2 cellular contexts compared by ENCODE assay signal in the genomic region with DNA sequence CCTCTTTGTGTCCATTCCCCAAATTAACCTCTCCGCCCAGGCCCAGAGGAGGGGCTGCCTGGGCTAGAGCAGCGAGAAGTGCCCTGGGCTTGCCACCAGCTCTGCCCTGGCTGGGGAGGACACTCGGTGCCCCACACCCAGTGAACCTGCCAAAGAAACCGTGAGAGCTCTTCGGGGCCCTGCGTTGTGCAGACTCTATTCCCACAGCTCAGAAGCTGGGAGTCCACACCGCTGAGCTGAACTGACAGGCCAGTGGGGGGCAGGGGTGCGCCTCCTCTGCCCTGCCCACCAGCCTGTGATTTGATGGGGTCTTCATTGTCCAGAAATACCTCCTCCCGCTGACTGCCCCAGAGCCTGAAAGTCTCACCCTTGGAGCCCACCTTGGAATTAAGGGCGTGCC.
TF ChIP-seq lines count a peak whose summit lies in the region.

No MANE protein-coding gene starts in this region.

TF ChIP-seq in SK-N-SH, 30 proteins besides CTCF, POLR2A, EP300 and RAD21:
- TF ChIP-seq MEF2A (IDR thresholded peaks at IDR 0.05; ENCODE audit: borderline replicate concordance, low read depth), result no peak
- no peak for TF ChIP-seq ELF1 (IDR thresholded peaks at IDR 0.05)
- TF ChIP-seq, protein P1, sequence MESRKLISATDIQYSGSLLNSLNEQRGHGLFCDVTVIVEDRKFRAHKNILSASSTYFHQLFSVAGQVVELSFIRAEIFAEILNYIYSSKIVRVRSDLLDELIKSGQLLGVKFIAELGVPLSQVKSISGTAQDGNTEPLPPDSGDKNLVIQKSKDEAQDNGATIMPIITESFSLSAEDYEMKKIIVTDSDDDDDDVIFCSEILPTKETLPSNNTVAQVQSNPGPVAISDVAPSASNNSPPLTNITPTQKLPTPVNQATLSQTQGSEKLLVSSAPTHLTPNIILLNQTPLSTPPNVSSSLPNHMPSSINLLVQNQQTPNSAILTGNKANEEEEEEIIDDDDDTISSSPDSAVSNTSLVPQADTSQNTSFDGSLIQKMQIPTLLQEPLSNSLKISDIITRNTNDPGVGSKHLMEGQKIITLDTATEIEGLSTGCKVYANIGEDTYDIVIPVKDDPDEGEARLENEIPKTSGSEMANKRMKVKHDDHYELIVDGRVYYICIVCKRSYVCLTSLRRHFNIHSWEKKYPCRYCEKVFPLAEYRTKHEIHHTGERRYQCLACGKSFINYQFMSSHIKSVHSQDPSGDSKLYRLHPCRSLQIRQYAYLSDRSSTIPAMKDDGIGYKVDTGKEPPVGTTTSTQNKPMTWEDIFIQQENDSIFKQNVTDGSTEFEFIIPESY (IDR thresholded peaks at IDR 0.05; ENCODE audit: borderline replicate concordance, low read depth), result no peak
- TF ChIP-seq GABPA (IDR thresholded peaks at IDR 0.05; ENCODE audit: low read depth), result no peak
- no peak for TF ChIP-seq FOSL2 (IDR thresholded peaks at IDR 0.05; ENCODE audit: borderline replicate concordance, low read depth)
- TF ChIP-seq CHD2 (IDR thresholded peaks at IDR 0.05; ENCODE audit: low read length, partially characterized antibody), result no peak

TF ChIP-seq in SK-N-SH treated with all-trans-retinoic acid at 6 μM for 48 hours, 23 proteins besides CTCF, POLR2A, EP300 and RAD21:
- no peak for TF ChIP-seq BACH2 (CRISPR knock-in tag; IDR thresholded peaks at IDR 0.05; ENCODE audit: borderline replicate concordance)
- TF ChIP-seq, protein P2, sequence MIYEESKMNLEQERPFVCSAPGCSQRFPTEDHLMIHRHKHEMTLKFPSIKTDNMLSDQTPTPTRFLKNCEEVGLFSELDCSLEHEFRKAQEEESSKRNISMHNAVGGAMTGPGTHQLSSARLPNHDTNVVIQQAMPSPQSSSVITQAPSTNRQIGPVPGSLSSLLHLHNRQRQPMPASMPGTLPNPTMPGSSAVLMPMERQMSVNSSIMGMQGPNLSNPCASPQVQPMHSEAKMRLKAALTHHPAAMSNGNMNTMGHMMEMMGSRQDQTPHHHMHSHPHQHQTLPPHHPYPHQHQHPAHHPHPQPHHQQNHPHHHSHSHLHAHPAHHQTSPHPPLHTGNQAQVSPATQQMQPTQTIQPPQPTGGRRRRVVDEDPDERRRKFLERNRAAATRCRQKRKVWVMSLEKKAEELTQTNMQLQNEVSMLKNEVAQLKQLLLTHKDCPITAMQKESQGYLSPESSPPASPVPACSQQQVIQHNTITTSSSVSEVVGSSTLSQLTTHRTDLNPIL (CRISPR knock-in tag; IDR thresholded peaks at IDR 0.05; ENCODE audit: low read depth), result no peak
- TF ChIP-seq, protein P3, sequence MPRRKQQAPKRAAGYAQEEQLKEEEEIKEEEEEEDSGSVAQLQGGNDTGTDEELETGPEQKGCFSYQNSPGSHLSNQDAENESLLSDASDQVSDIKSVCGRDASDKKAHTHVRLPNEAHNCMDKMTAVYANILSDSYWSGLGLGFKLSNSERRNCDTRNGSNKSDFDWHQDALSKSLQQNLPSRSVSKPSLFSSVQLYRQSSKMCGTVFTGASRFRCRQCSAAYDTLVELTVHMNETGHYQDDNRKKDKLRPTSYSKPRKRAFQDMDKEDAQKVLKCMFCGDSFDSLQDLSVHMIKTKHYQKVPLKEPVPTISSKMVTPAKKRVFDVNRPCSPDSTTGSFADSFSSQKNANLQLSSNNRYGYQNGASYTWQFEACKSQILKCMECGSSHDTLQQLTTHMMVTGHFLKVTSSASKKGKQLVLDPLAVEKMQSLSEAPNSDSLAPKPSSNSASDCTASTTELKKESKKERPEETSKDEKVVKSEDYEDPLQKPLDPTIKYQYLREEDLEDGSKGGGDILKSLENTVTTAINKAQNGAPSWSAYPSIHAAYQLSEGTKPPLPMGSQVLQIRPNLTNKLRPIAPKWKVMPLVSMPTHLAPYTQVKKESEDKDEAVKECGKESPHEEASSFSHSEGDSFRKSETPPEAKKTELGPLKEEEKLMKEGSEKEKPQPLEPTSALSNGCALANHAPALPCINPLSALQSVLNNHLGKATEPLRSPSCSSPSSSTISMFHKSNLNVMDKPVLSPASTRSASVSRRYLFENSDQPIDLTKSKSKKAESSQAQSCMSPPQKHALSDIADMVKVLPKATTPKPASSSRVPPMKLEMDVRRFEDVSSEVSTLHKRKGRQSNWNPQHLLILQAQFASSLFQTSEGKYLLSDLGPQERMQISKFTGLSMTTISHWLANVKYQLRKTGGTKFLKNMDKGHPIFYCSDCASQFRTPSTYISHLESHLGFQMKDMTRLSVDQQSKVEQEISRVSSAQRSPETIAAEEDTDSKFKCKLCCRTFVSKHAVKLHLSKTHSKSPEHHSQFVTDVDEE (CRISPR knock-in tag; IDR thresholded peaks at IDR 0.05), result no peak
- TF ChIP-seq ZC3H10 (CRISPR knock-in tag; IDR thresholded peaks at IDR 0.05), result no peak
- no peak for TF ChIP-seq ZFP3 (CRISPR knock-in tag; IDR thresholded peaks at IDR 0.05)
- no peak for TF ChIP-seq TOX (CRISPR knock-in tag; IDR thresholded peaks at IDR 0.05; ENCODE audit: borderline replicate concordance)
- TF ChIP-seq RARB (CRISPR knock-in tag; IDR thresholded peaks at IDR 0.05), result no peak
- TF ChIP-seq ARNTL (CRISPR knock-in tag; IDR thresholded peaks at IDR 0.05; ENCODE audit: borderline replicate concordance, low read depth), result no peak
- TF ChIP-seq ISL1 (CRISPR knock-in tag; IDR thresholded peaks at IDR 0.05), result no peak
- TF ChIP-seq TCF4 (CRISPR knock-in tag; IDR thresholded peaks at IDR 0.05; ENCODE audit: borderline replicate concordance), result no peak
- TF ChIP-seq GLIS3 (CRISPR knock-in tag; IDR thresholded peaks at IDR 0.05), result no peak
- no peak for TF ChIP-seq ZNF565 (CRISPR knock-in tag; conservative IDR thresholded peaks at IDR 0.05; ENCODE audit: low read depth)
